9 cellular contexts compared by ENCODE assay signal in the genomic region with DNA sequence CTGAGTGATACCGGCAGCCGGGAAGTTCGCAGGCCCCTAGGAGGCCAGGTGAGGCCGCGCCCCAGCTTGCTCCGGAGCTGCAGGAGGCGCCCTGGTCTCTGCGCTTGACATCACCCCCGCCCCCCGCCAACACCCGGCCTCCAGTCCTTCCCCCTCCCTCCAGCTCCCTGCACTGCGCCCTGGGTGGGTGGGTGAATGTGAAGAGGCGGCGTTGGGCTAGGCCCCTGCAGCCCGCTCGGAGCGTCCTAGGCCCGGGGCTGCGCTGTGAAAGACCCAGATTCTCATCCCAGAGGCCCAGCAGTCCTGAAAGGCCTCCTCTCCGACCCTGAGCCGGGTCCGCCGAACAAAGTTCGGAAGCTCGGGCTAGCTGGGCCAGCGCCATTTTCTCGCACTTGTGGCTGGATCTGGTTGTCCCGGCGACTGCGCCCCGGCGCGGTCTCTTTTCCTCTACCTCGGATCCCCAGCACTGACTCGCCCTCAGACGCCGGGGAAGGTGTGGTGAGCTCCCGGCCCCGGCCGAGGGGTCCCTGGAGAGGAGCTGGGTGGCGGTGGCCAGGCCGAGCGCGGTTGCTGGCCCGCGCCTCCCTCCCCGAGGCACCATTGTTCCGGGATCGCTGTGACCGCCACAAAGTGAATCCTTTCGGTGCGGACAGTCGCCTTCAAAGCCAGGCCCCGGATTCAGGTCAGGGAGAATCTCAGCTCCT. TPM values are rescaled to one million over a fixed set of nuclear protein-coding genes. Genes with fewer than 3 reads are reported as not detected.
DNase-seq lines count a peak whose midpoint lies in the region; ATAC-seq and TF ChIP-seq lines count a peak whose summit lies in the region.
"Had no signal": no experiment of that assay in that cellular context is flagged by ENCODE, and none has a peak within 500 bp of the region (broad histone marks: within the 10 kb centered on the region; RNA-seq: fewer than 3 reads in every experiment).

No MANE protein-coding gene starts in this region.

- no peak overlapping the region for H3K27ac ChIP-seq in esophagus muscularis mucosa (replicated peaks in 1 of 4)
- no peak overlapping the region for H3K27ac ChIP-seq in effector memory CD4-positive, alpha-beta T cell (ENCODE audit: insufficient read depth, low read length, poor library complexity, severe bottlenecking)
- H3K27ac ChIP-seq: VCaP had no signal

- 6% methylated on average over 45 of the region's 54 CpGs for WGBS in esophagus muscularis mucosa

- no peaks in the 10 kb centered on the region for H3K36me3 ChIP-seq in esophagus muscularis mucosa
- H3K36me3 ChIP-seq in effector memory CD4-positive, alpha-beta T cell (ENCODE audit: control insufficient read depth, insufficient read depth, low read length), result no peaks in the 10 kb centered on the region

- H3K4me3 ChIP-seq in esophagus muscularis mucosa, result peak overlapping the region; percentile 40 to 50 (median 42)
- no peak overlapping the region for H3K4me3 ChIP-seq in effector memory CD4-positive, alpha-beta T cell (ENCODE audit: insufficient read depth, low read depth, low read length, poor library complexity, severe bottlenecking)

- peak overlapping the region; percentile 78 for H3K27ac Mint-ChIP-seq in neural crest cell (ENCODE audit: unreplicated experiment)

- TF ChIP-seq CTCF in esophagus muscularis mucosa (IDR thresholded peaks at IDR 0.05) (no peak), neural crest cell (conservative IDR thresholded peaks at IDR 0.05) (no peak)

- peak overlapping the region; percentile 92 for H3K4me3 Mint-ChIP-seq in neural crest cell

- H3K27me3 Mint-ChIP-seq in neural crest cell (ENCODE audit: low read depth), result peaks cover 100% of the 10 kb centered on the region

- no peak for TF ChIP-seq EP300 in esophagus muscularis mucosa (IDR thresholded peaks at IDR 0.05)

- H3K4me1 ChIP-seq in esophagus muscularis mucosa, result peaks cover 28 to 81% (median 67%) of the 10 kb centered on the region in 4 donors
- no peaks in the 10 kb centered on the region for H3K4me1 ChIP-seq in effector memory CD4-positive, alpha-beta T cell (ENCODE audit: control insufficient read depth, insufficient read depth, low read length, poor library complexity, severe bottlenecking)

- H3K27me3 ChIP-seq in esophagus muscularis mucosa, result peaks cover 10 to 100% (median 96%) of the 10 kb centered on the region in 4 donors
- H3K27me3 ChIP-seq in effector memory CD4-positive, alpha-beta T cell (replicated peaks; ENCODE audit: control insufficient read depth, insufficient read depth, low read length, poor library complexity, severe bottlenecking), result peaks cover 41% of the 10 kb centered on the region

- ATAC-seq in GM19324 (IDR thresholded peaks at IDR 0.05; ENCODE audit: low FRiP score, unreplicated experiment), result no peak

- DNase-seq in A172 (ENCODE audit: low spot score) (peak; percentile 60), M059J (ENCODE audit: low read depth) (peak; percentile 57), esophagus muscularis mucosa (ENCODE audit: extremely low spot score) (no peak), neural crest cell (ENCODE audit: low read depth, low spot score) (peak; percentile 30), UCSD-AML1 (lab: John Stamatoyannopoulos, UW; ENCODE audit: unreplicated experiment) (no peak), COLO668 (lab: John Stamatoyannopoulos, UW; ENCODE audit: unreplicated experiment) (no peak)
- no peak for DNase-seq in effector memory CD4-positive, alpha-beta T cell

- intact Hi-C loops in esophagus muscularis mucosa (cut with DNase I), result no loop called here

- no peaks in the 10 kb centered on the region for H3K9me3 ChIP-seq in esophagus muscularis mucosa
- H3K9me3 ChIP-seq in effector memory CD4-positive, alpha-beta T cell (ENCODE audit: control insufficient read depth, low read length), result no peaks in the 10 kb centered on the region

- no peaks in the 10 kb centered on the region for H3K9me3 Mint-ChIP-seq in neural crest cell

- TF ChIP-seq POLR2A in esophagus muscularis mucosa (IDR thresholded peaks at IDR 0.05; ENCODE audit: low read depth), result no peak

- peaks cover 81% of the 10 kb centered on the region for H3K4me1 Mint-ChIP-seq in neural crest cell

- H3K36me3 Mint-ChIP-seq in neural crest cell (ENCODE audit: low read depth), result peaks cover 7% of the 10 kb centered on the region

RNA-seq across cellular contexts. Expression of gene ZIC4, which starts 12.9 kb away (rescaled TPM):
- 1.4 and 5.2 TPM in 2 replicates for total RNA-seq in A172 (2014; rRNA removed; shearing (Covaris generic))
- 0.02 TPM in 1 of 2 replicates, not detected in the other for total RNA-seq in M059J (2014; rRNA removed; shearing (Covaris generic))
- total RNA-seq in esophagus muscularis mucosa, result not detected
- total RNA-seq in neural crest cell, result 4.5 and 6.1 TPM in 2 replicates

RNA-seq across cellular contexts. Expression of gene ZIC1, which starts 15.8 kb away (rescaled TPM):
- total RNA-seq in A172 (2014; rRNA removed; shearing (Covaris generic)), result 18.7 and 18.9 TPM in 2 replicates
- total RNA-seq in M059J (2014; rRNA removed; shearing (Covaris generic)), result 7.9 and 10.5 TPM in 2 replicates
- total RNA-seq in esophagus muscularis mucosa, result not detected
- total RNA-seq in neural crest cell, result 54.3 and 64.5 TPM in 2 replicates

Comparison
In these comparisons a context has a peak if more than half of its experiments do, and no peak if none do; other contexts are left out.
1. DNase-seq: peak in A172 (single experiment), M059J (single experiment) and neural crest cell (single experiment); none in esophagus muscularis mucosa (single experiment), UCSD-AML1 (single experiment), effector memory CD4-positive, alpha-beta T cell (0 of 3) and COLO668 (single experiment).